21 cellular contexts compared by ENCODE assay signal in genomic region chr7:115548756-115549155, GRCh38.
DNase-seq lines count a peak whose midpoint lies in the region; ATAC-seq and TF ChIP-seq lines count a peak whose summit lies in the region.
"Had no signal": no experiment of that assay in that cellular context is flagged by ENCODE, and none has a peak within 500 bp of the region (broad histone marks: within the 10 kb centered on the region; RNA-seq: fewer than 3 reads in every experiment).

No MANE protein-coding gene starts in this region.

- H3K4me1 ChIP-seq in foreskin keratinocyte = no peaks in the 10 kb centered on the region

- ATAC-seq in foreskin keratinocyte = no peak

- DNase-seq in HT1080 (ENCODE audit: low read depth) (peak; percentile 20), astrocyte of the hippocampus (ENCODE audit: low read depth, low spot score) (peak; percentile 28), kidney epithelial cell (ENCODE audit: low read depth) (peak; percentile 1), coronary artery (ENCODE audit: low spot score) (no peak), foreskin keratinocyte (no peak), RKO (ENCODE audit: low spot score) (no peak)
- DNase-seq in activated CD4-positive, alpha-beta T cell treated with anti-CD3 and anti-CD28 coated beads, Interleukin-2, amount 50 U/mL, for 1 hour = no peak
- DNase-seq: Calu3; CD8-positive, alpha-beta memory T cell; H7; Karpas-422; MG63; NCI-H1417 treated with DMSO at 0.1 percent for 48 hours; NCI-H187; NCI-H446 treated with DMSO at 0.1 percent for 48 hours; NCI-H526 treated with DMSO at 0.1 percent for 48 hours; OCI-M1; RPMI8226; SHP77 treated with DMSO at 0.1 percent for 48 hours had no signal

- H3K4me3 ChIP-seq in kidney epithelial cell (ENCODE audit: low read depth, low read length) (no peak overlapping the region), coronary artery (no peak overlapping the region)
- H3K4me3 ChIP-seq: MG63, SK-N-MC had no signal

- no peaks in the 10 kb centered on the region for H3K36me3 ChIP-seq in kidney epithelial cell (ENCODE audit: control insufficient read depth, insufficient read depth, low read length)
- H3K36me3 ChIP-seq: MG63 had no signal

- no peaks in the 10 kb centered on the region for H3K27me3 ChIP-seq in kidney epithelial cell (ENCODE audit: control insufficient read depth, insufficient read depth, low read length)
- peaks cover 3% of the 10 kb centered on the region for H3K27me3 ChIP-seq in foreskin keratinocyte
- H3K27me3 ChIP-seq: MG63 had no signal

- H3K27ac ChIP-seq in coronary artery (no peak overlapping the region), foreskin keratinocyte (no peak overlapping the region)
- H3K27ac ChIP-seq: C4-2B, SK-N-MC had no signal

- TF ChIP-seq CTCF in kidney epithelial cell (IDR thresholded peaks at IDR 0.05; ENCODE audit: insufficient read depth, low read length, poor library complexity, severe bottlenecking) = no peak
- TF ChIP-seq CTCF in coronary artery (IDR thresholded peaks at IDR 0.05) = no peak
- TF ChIP-seq CTCF in foreskin keratinocyte (conservative IDR thresholded peaks at IDR 0.05) = no peak

Comparison
In these comparisons a context has a peak if more than half of its experiments do, and no peak if none do; other contexts are left out.
1. DNase-seq: peak in HT1080 (single experiment), astrocyte of the hippocampus (single experiment) and kidney epithelial cell (single experiment); none in coronary artery (single experiment), foreskin keratinocyte (0 of 2), RKO (single experiment) and activated CD4-positive, alpha-beta T cell treated with anti-CD3 and anti-CD28 coated beads, Interleukin-2, amount 50 U/mL, for 1 hour (single experiment).